In the genomic region with DNA sequence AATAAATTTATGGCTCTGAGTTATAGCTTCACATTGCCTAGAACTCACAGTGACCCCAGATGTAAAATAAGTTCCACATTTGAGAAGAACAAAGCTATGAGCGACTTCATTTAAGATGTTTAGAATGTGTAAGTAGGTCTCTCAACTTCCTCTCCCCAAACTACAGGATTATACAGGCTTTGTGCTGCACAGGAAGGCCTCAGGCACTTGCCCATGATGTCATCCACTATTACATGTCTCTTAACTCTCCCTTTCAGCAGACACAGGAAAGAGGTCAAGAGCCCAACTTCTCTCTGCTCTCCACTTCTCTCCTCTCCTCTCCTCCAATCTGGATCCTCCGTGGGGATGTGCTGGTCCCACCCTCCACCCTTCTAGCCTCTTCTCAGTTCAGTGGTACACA, we compare ENCODE assay signal across 12 cellular contexts.
A peak's percentile ranks its signal among the peaks of the same experiment; 100 is the strongest.
DNase-seq lines count a peak whose midpoint lies in the region; ATAC-seq, FAIRE-seq and TF ChIP-seq lines count a peak whose summit lies in the region.
"Had no signal": no experiment of that assay in that cellular context is flagged by ENCODE, and none has a peak within 500 bp of the region (broad histone marks: within the 10 kb centered on the region; RNA-seq: fewer than 3 reads in every experiment).

No MANE protein-coding gene starts in this region.

- 47 to 51% methylated on average over 2 of the region's 2 CpGs for WGBS in tibial nerve, 2 donors

- FAIRE-seq in D721Med (lab: Jason Lieb, UNC) = no peak
- FAIRE-seq: H1 had no signal

- no peaks in the 10 kb centered on the region for H3K27me3 ChIP-seq in tibial nerve

- ATAC-seq in GM21723 (IDR thresholded peaks at IDR 0.05; ENCODE audit: unreplicated experiment) = no peak

- peak; percentile 44 for DNase-seq in COLO829 (ENCODE audit: low spot score)
- peak; percentile 64 for DNase-seq in HT1080 (ENCODE audit: low read depth)
- peak; percentile 70 for DNase-seq in SKM-1 treated with dmso at 0.1 percent for 144 hours (lab: John Stamatoyannopoulos, UW; ENCODE audit: unreplicated experiment)
- DNase-seq in islet precursor cell = peak; percentile 81
- DNase-seq in D721Med (ENCODE audit: insufficient read length, low spot score) = no peak
- DNase-seq in tibial nerve (ENCODE audit: low spot score in 2 of 2) = no peak
- DNase-seq in UCSD-AML1 (lab: John Stamatoyannopoulos, UW; ENCODE audit: unreplicated experiment) = no peak
- DNase-seq: activated CD4-positive, alpha-beta memory T cell treated with anti-CD3 and anti-CD28 coated beads, Interleukin-2, amount 10 ng/mL, durations not matched to agents 7 days and 5 days; NCI-H1048 had no signal

- H3K4me3 ChIP-seq in tibial nerve = no peak overlapping the region
- H3K4me3 ChIP-seq: prostate gland had no signal

- H3K27ac ChIP-seq in tibial nerve = peak overlapping the region in 1 of 4 donors; percentile 49
- H3K27ac ChIP-seq: prostate gland had no signal

- peaks cover 0 to 14% (median 0%) of the 10 kb centered on the region in 4 donors for H3K4me1 ChIP-seq in tibial nerve
- H3K4me1 ChIP-seq: prostate gland had no signal

- H3K9me3 ChIP-seq in tibial nerve = no peaks in the 10 kb centered on the region
- H3K9me3 ChIP-seq: prostate gland had no signal

- TF ChIP-seq POLR2A in tibial nerve (IDR thresholded peaks at IDR 0.05) = no peak

- H3K36me3 ChIP-seq in tibial nerve = peaks cover 0 to 95% (median 0%) of the 10 kb centered on the region in 3 donors

- TF ChIP-seq EP300 in tibial nerve (IDR thresholded peaks at IDR 0.05) = no peak

- TF ChIP-seq CTCF in D721Med (IDR thresholded peaks at IDR 0.05; ENCODE audit: insufficient read depth, missing control alignments) (no peak), tibial nerve (IDR thresholded peaks at IDR 0.05) (no peak)

Comparison
In these comparisons a context has a peak if more than half of its experiments do, and no peak if none do; other contexts are left out.
1. DNase-seq: peak in COLO829 (single experiment), HT1080 (single experiment), SKM-1 treated with dmso at 0.1 percent for 144 hours (single experiment) and islet precursor cell (single experiment); none in D721Med (single experiment), tibial nerve (0 of 2) and UCSD-AML1 (single experiment).